1 cellular context compared by ENCODE assay signal in the genomic region with DNA sequence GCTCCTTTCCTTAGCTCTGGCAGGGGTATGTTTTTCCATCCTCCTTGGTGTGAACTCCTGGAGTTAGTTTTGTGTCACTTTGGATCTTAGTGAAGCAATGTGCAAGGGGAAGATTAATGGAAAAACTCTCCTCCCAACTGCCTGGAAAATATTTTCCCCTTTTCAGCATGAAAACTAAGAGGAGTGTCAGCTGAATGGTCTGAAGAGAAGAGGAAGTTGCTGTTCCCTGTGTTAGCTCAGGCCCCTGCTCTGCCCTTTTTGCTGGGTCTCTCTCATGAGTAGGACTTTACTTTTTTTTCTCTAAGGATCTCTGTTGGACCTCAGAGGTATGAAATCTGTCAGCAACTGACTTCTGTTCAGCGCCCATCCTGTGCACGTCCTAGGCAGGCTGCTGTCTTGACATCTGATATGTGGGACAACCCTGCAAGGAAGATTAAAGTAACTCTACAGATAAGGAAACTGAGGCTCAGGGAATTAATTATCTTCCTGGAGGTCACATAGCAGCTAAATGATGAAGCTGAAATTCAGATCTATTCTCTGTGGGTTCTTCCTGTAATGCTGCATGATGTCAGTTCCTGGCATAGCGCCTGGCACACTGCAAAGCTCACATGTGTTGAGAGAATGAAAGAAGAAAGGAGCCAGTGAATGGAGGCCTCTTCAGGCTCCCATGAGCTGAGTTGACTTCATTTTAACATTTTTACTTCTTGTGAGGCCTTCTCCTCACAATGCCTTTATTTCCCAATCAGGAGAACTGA.
TF ChIP-seq lines count a peak whose summit lies in the region.

No MANE protein-coding gene starts in this region.

TF ChIP-seq in GM23338, 12 proteins besides CTCF, POLR2A, EP300 and RAD21 (continued from another document):
- no peak for TF ChIP-seq REST (IDR thresholded peaks at IDR 0.05; ENCODE audit: unreplicated experiment)
- TF ChIP-seq JUNB (IDR thresholded peaks at IDR 0.05; ENCODE audit: unreplicated experiment), result no peak
- TF ChIP-seq, protein P1, sequence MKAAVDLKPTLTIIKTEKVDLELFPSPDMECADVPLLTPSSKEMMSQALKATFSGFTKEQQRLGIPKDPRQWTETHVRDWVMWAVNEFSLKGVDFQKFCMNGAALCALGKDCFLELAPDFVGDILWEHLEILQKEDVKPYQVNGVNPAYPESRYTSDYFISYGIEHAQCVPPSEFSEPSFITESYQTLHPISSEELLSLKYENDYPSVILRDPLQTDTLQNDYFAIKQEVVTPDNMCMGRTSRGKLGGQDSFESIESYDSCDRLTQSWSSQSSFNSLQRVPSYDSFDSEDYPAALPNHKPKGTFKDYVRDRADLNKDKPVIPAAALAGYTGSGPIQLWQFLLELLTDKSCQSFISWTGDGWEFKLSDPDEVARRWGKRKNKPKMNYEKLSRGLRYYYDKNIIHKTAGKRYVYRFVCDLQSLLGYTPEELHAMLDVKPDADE (IDR thresholded peaks at IDR 0.05), result no peak
- TF ChIP-seq STAT1 (IDR thresholded peaks at IDR 0.05; ENCODE audit: unreplicated experiment), result no peak
- no peak for TF ChIP-seq EZH2 (IDR thresholded peaks at IDR 0.05; ENCODE audit: low read depth, unreplicated experiment)
- TF ChIP-seq ZNF331 (CRISPR knock-in tag; IDR thresholded peaks at IDR 0.05; ENCODE audit: low read depth), result no peak
- no peak for TF ChIP-seq POLR2AphosphoS5 (IDR thresholded peaks at IDR 0.05; ENCODE audit: low read depth)
